1 cellular context compared by ENCODE assay signal in the genomic region with DNA sequence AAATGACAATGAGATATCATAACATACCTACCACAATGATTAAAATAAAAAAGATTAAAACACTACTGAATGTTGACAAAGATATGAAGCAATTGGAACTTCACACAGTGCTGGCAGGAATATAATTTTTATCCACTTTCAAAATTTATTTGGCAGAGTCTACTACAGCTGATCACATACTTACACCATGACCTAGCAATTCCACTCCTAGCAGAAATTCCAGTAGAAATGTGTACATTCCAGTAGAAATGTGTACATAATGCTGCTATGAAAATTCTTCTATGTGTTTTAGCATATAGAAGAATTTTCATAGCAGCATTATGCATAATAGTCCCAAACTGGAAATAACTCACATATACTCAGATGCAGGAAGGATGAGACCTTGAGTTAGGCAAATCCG.
TF ChIP-seq lines count a peak whose summit lies in the region.

No MANE protein-coding gene starts in this region.

TF ChIP-seq in IMR-90, 13 proteins besides CTCF, POLR2A, EP300 and RAD21:
- no peak for TF ChIP-seq MAZ (IDR thresholded peaks at IDR 0.05; ENCODE audit: borderline replicate concordance, low read depth, low read length)
- no peak for TF ChIP-seq CHD1 (IDR thresholded peaks at IDR 0.05; ENCODE audit: low read depth, low read length)
- TF ChIP-seq CEBPB (IDR thresholded peaks at IDR 0.05; ENCODE audit: low read depth, low read length), result peak; percentile 7; the same call in 1 of the 2 replicates
